28 cellular contexts compared by ENCODE assay signal in the genomic region with DNA sequence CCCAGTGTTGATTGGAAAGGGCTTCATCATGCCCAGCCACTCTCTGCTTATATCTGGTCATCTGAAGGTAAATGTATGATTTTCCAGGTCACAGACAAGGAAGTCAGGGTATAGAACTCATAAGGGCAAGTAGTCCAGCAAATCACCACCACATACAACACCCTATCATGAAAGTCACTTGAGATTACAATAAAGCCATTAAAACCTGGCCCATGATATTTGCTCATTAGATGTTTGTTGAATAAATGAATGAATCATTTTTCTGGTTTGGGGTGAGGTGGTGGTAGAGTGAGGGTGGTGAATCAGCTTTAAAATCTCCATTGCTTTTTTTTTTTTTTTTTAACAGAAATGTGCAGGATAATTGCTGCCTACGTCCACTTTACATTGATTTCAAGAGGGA.
"Had no signal": no experiment of that assay in that cellular context is flagged by ENCODE, and none has a peak within 500 bp of the region (broad histone marks: within the 10 kb centered on the region; RNA-seq: fewer than 3 reads in every experiment).

No MANE protein-coding gene starts in this region.

- H2AFZ ChIP-seq: parathyroid adenoma had no signal

- H3K27me3 Mint-ChIP-seq: memory B cell; natural killer cell treated with Interleukin-12 subunit alpha and Interleukin-12 subunit beta and Interleukin-15 and Interleukin-18, amount 100 ng/mL, for 72 hours; progenitor cell of endocrine pancreas had no signal

- H3K36me3 ChIP-seq: esophagus squamous epithelium, neutrophil, right atrium auricular region, spleen, thoracic aorta had no signal

- H3K9me3 ChIP-seq: esophagus squamous epithelium, neutrophil, right atrium auricular region, sigmoid colon, spleen, thoracic aorta, tibial nerve, upper lobe of left lung had no signal

- FAIRE-seq: colon, frontal cortex, kidney, urothelium cell line had no signal

- H3K4me1 ChIP-seq: esophagus squamous epithelium, parathyroid adenoma, right atrium auricular region, spleen, upper lobe of left lung had no signal

- ATAC-seq: left lobe of liver; natural killer cell treated with Interleukin-12 subunit alpha and Interleukin-12 subunit beta and Interleukin-15 and Interleukin-18, amount 100 ng/mL, for 72 hours; stimulated activated naive B cell treated with anti-CD40 and anti-IgM and Interleukin-4, amounts not matched to agents 10 μg/mL and 1 μg/mL and 100 μg/mL, for 72 hours had no signal

- H3K4me3 Mint-ChIP-seq: dendritic cell treated with granulocyte-macrophage colony-stimulating factor and Interleukin-4, amounts not matched to agents 40 ng/mL and 50 ng/mL, for 4 days; endodermal cell; memory B cell; naive B cell; natural killer cell treated with Interleukin-12 subunit alpha and Interleukin-12 subunit beta and Interleukin-15 and Interleukin-18, amount 100 ng/mL, for 72 hours; neural crest cell; stimulated activated naive B cell treated with anti-CD40 and anti-IgM and Interleukin-4, amounts not matched to agents 10 μg/mL and 1 μg/mL and 100 μg/mL, for 72 hours; stimulated activated naive CD8-positive, alpha-beta T cell treated with anti-CD3 and anti-CD28 coated beads, Interleukin-15, Interleukin-2, amounts not matched to agents 100 ng/mL and 50 ng/mL, for 24 hours had no signal

- DNase-seq: effector CD8-positive, alpha-beta T cell; endodermal cell; esophagus squamous epithelium; head of caudate nucleus; kidney; naive B cell; sigmoid colon; spleen; stimulated activated CD4-positive, alpha-beta T cell treated with anti-CD3 and anti-CD28 coated beads, Interleukin-2, amount 100 ng/mL, for 48 hours; stimulated activated naive B cell treated with anti-CD40 and anti-IgM and Interleukin-4, amounts not matched to agents 10 μg/mL and 1 μg/mL and 100 μg/mL, for 72 hours; upper lobe of left lung had no signal

- H3K27me3 ChIP-seq: esophagus squamous epithelium, neutrophil, right atrium auricular region, sigmoid colon, spleen, tibial nerve, upper lobe of left lung had no signal

- H3K4me3 ChIP-seq: esophagus squamous epithelium, lung, right atrium auricular region, sigmoid colon, skin epidermis, spleen, thoracic aorta, tibial nerve, upper lobe of left lung had no signal

- H3K27ac ChIP-seq: esophagus squamous epithelium, neutrophil, parathyroid adenoma, right atrium auricular region, sigmoid colon, skin epidermis, spleen, thoracic aorta, tibial nerve, upper lobe of left lung had no signal

- H3K4me1 Mint-ChIP-seq: endodermal cell; memory B cell; naive B cell; stimulated activated naive B cell treated with anti-CD40 and anti-IgM and Interleukin-4, amounts not matched to agents 10 μg/mL and 1 μg/mL and 100 μg/mL, for 72 hours had no signal

- H3K79me2 ChIP-seq: parathyroid adenoma had no signal

- H3K36me3 Mint-ChIP-seq: natural killer cell treated with Interleukin-12 subunit alpha and Interleukin-12 subunit beta and Interleukin-15 and Interleukin-18, amount 100 ng/mL, for 72 hours; stimulated activated naive B cell treated with anti-CD40 and anti-IgM and Interleukin-4, amounts not matched to agents 10 μg/mL and 1 μg/mL and 100 μg/mL, for 72 hours had no signal

- H3K9ac ChIP-seq: parathyroid adenoma had no signal

- H3K27ac Mint-ChIP-seq: dendritic cell treated with granulocyte-macrophage colony-stimulating factor and Interleukin-4, amounts not matched to agents 40 ng/mL and 50 ng/mL, for 4 days; endodermal cell; memory B cell; naive B cell; natural killer cell treated with Interleukin-12 subunit alpha and Interleukin-12 subunit beta and Interleukin-15 and Interleukin-18, amount 100 ng/mL, for 72 hours; progenitor cell of endocrine pancreas; stimulated activated naive B cell treated with anti-CD40 and anti-IgM and Interleukin-4, amounts not matched to agents 10 μg/mL and 1 μg/mL and 100 μg/mL, for 72 hours; stimulated activated naive CD8-positive, alpha-beta T cell treated with anti-CD3 and anti-CD28 coated beads, Interleukin-15, Interleukin-2, amounts not matched to agents 100 ng/mL and 50 ng/mL, for 24 hours had no signal

- H3K9me3 Mint-ChIP-seq: dendritic cell treated with granulocyte-macrophage colony-stimulating factor and Interleukin-4, amounts not matched to agents 40 ng/mL and 50 ng/mL, for 4 days; endodermal cell; memory B cell; naive B cell; stimulated activated naive B cell treated with anti-CD40 and anti-IgM and Interleukin-4, amounts not matched to agents 10 μg/mL and 1 μg/mL and 100 μg/mL, for 72 hours; stimulated activated naive CD8-positive, alpha-beta T cell treated with anti-CD3 and anti-CD28 coated beads, Interleukin-15, Interleukin-2, amounts not matched to agents 100 ng/mL and 50 ng/mL, for 24 hours had no signal
